16 cellular contexts compared by ENCODE assay signal in genomic region chr10:114320249-114321116, GRCh38.
DNase-seq lines count a peak whose midpoint lies in the region; ATAC-seq, FAIRE-seq and TF ChIP-seq lines count a peak whose summit lies in the region.
"Had no signal": no experiment of that assay in that cellular context is flagged by ENCODE, and none has a peak within 500 bp of the region (broad histone marks: within the 10 kb centered on the region; RNA-seq: fewer than 3 reads in every experiment).

No MANE protein-coding gene starts in this region.

- no peaks in the 10 kb centered on the region for H3K36me3 ChIP-seq in IMR-90 (ENCODE audit: control insufficient read depth, insufficient read depth, low read length)
- H3K36me3 ChIP-seq in H1 (ENCODE audit: control insufficient read depth in 2 of 4, insufficient read depth in 4 of 4, low read length in 3 of 4) = no peaks in the 10 kb centered on the region
- H3K36me3 ChIP-seq: left lung, uterus had no signal

- H3K4me3 Mint-ChIP-seq in activated T-helper 1 cell treated with anti-CD3 and anti-CD28 coated beads, Interleukin-12 subunit alpha, Interleukin-12 subunit beta, Interleukin-2, Interleukin-4 antibody, amounts not matched to agents 30 ng/mL and 10 ng/mL and 1 ng/mL, durations not matched to agents 14 hours and 24 hours and 36 hours = no peak overlapping the region
- H3K4me3 Mint-ChIP-seq in stimulated activated effector memory CD8-positive, alpha-beta T cell treated with anti-CD3 and anti-CD28 coated beads, Interleukin-12 subunit alpha, Interleukin-12 subunit beta, amount 100 ng/mL, for 72 hours = no peak overlapping the region
- H3K4me3 Mint-ChIP-seq: neural crest cell had no signal

- POLR2A ChIA-PET in IMR-90 (lab: Charles Lee; ENCODE audit: unreplicated experiment) = no interaction called here
- POLR2A ChIA-PET in H1 (lab: Charles Lee; ENCODE audit: partially characterized antibody) = no interaction called here

- no peak for TF ChIP-seq CTCF in IMR-90 (conservative IDR thresholded peaks at IDR 0.05; ENCODE audit: low read depth, low read length)
- no peak for TF ChIP-seq CTCF in H1 (IDR thresholded peaks at IDR 0.05; ENCODE audit: control extremely low read depth in 1 of 3, insufficient read depth in 1 of 3, low read depth in 1 of 3, low read length in 3 of 3)
- TF ChIP-seq CTCF in omental fat pad (IDR thresholded peaks at IDR 0.05) = no peak

- in situ Hi-C loops in IMR-90 (cut with MboI; ENCODE audit: low sequenced_read_pairs) = no loop called here

- no peak overlapping the region for H3K27ac Mint-ChIP-seq in activated T-helper 1 cell treated with anti-CD3 and anti-CD28 coated beads, Interleukin-12 subunit alpha, Interleukin-12 subunit beta, Interleukin-2, Interleukin-4 antibody, amounts not matched to agents 30 ng/mL and 10 ng/mL and 1 ng/mL, durations not matched to agents 14 hours and 24 hours and 36 hours
- H3K27ac Mint-ChIP-seq in stimulated activated effector memory CD8-positive, alpha-beta T cell treated with anti-CD3 and anti-CD28 coated beads, Interleukin-12 subunit alpha, Interleukin-12 subunit beta, amount 100 ng/mL, for 72 hours = no peak overlapping the region
- H3K27ac Mint-ChIP-seq: activated naive CD4-positive, alpha-beta T cell treated with anti-CD3 and anti-CD28 coated beads, Interleukin-2, amount 50 U/mL, for 72 hours had no signal

- CTCF ChIA-PET in IMR-90 (lab: Yijun Ruan, JAX) (no interaction called here), H1 (lab: Charles Lee; ENCODE audit: partially characterized antibody) (interaction anchor here (1.2 to 2.3 kb wide), 3 partner anchors 16 to 68 kb away, joined by 3 to 11 read pairs (median 3); no protein-coding TSS in a partner anchor)

- H3K56ac ChIP-seq in IMR-90 (ENCODE audit: extremely low read depth, insufficient read depth, low read length) = no peak overlapping the region
- H3K56ac ChIP-seq in H1 (replicated peaks; ENCODE audit: insufficient read length, low read depth, low read length) = no peak overlapping the region

- H3K9me3 Mint-ChIP-seq in activated T-helper 1 cell treated with anti-CD3 and anti-CD28 coated beads, Interleukin-12 subunit alpha, Interleukin-12 subunit beta, Interleukin-2, Interleukin-4 antibody, amounts not matched to agents 30 ng/mL and 10 ng/mL and 1 ng/mL, durations not matched to agents 14 hours and 24 hours and 36 hours = no peaks in the 10 kb centered on the region
- no peaks in the 10 kb centered on the region for H3K9me3 Mint-ChIP-seq in stimulated activated effector memory CD8-positive, alpha-beta T cell treated with anti-CD3 and anti-CD28 coated beads, Interleukin-12 subunit alpha, Interleukin-12 subunit beta, amount 100 ng/mL, for 72 hours
- H3K9me3 Mint-ChIP-seq: activated naive CD4-positive, alpha-beta T cell treated with anti-CD3 and anti-CD28 coated beads, Interleukin-2, amount 50 U/mL, for 72 hours; neural crest cell had no signal

- ATAC-seq in IMR-90 (ENCODE audit: low read depth) = no peak
- ATAC-seq in omental fat pad (ENCODE audit: low FRiP score) = peak; percentile 48
- no peak for ATAC-seq in stimulated activated effector memory CD8-positive, alpha-beta T cell treated with anti-CD3 and anti-CD28 coated beads, Interleukin-12 subunit alpha, Interleukin-12 subunit beta, amount 100 ng/mL, for 72 hours
- ATAC-seq: activated naive CD4-positive, alpha-beta T cell treated with anti-CD3 and anti-CD28 coated beads, Interleukin-2, amount 50 U/mL, for 72 hours; gastroesophageal sphincter; left lung had no signal

- H3K27ac ChIP-seq in IMR-90 (ENCODE audit: insufficient read depth, low read length) (no peak overlapping the region), H1 (ENCODE audit: low read depth, low read length) (no peak overlapping the region)
- H3K27ac ChIP-seq: left lung, uterus had no signal

- intact Hi-C loops in IMR-90 (cut with micrococcal nuclease) = no loop called here
- intact Hi-C loops in activated T-helper 1 cell treated with anti-CD3 and anti-CD28 coated beads, Interleukin-12 subunit alpha, Interleukin-12 subunit beta, Interleukin-2, Interleukin-4 antibody, amounts not matched to agents 30 ng/mL and 10 ng/mL and 1 ng/mL, durations not matched to agents 14 hours and 24 hours and 36 hours (cut with micrococcal nuclease) = no loop called here

- FAIRE-seq in H1 (lab: Jason Lieb, UNC) = no peak
- FAIRE-seq: GM12892 had no signal

- no peak overlapping the region for H3K4me3 ChIP-seq in IMR-90 (ENCODE audit: insufficient read depth, low read depth, low read length)
- H3K4me3 ChIP-seq in H1 (ENCODE audit: extremely low read depth in 1 of 4, insufficient read depth in 2 of 4, low read depth in 3 of 4, low read length in 4 of 4) = no peak overlapping the region
- H3K4me3 ChIP-seq: gastroesophageal sphincter, left lung, uterus had no signal

- H3K4me1 Mint-ChIP-seq in activated T-helper 1 cell treated with anti-CD3 and anti-CD28 coated beads, Interleukin-12 subunit alpha, Interleukin-12 subunit beta, Interleukin-2, Interleukin-4 antibody, amounts not matched to agents 30 ng/mL and 10 ng/mL and 1 ng/mL, durations not matched to agents 14 hours and 24 hours and 36 hours (ENCODE audit: low read depth) = no peaks in the 10 kb centered on the region
- no peaks in the 10 kb centered on the region for H3K4me1 Mint-ChIP-seq in stimulated activated effector memory CD8-positive, alpha-beta T cell treated with anti-CD3 and anti-CD28 coated beads, Interleukin-12 subunit alpha, Interleukin-12 subunit beta, amount 100 ng/mL, for 72 hours

- H4K20me1 ChIP-seq in IMR-90 (ENCODE audit: insufficient read depth, low read length) = no peaks in the 10 kb centered on the region
- H4K20me1 ChIP-seq in H1 (replicated peaks in 1 of 2; ENCODE audit: control insufficient read depth in 1 of 2, insufficient read depth in 2 of 2, low read length in 2 of 2) = no peaks in the 10 kb centered on the region

- H2BK120ac ChIP-seq in IMR-90 (ENCODE audit: low read depth, low read length) (no peak overlapping the region), H1 (replicated peaks; ENCODE audit: low read depth, low read length) (no peak overlapping the region)

- H2AK9ac ChIP-seq in IMR-90 (replicated peaks; ENCODE audit: low read depth, low read length, poor library complexity) = peak overlapping the region; percentile 57

- H2AFZ ChIP-seq in IMR-90 (replicated peaks; ENCODE audit: low read length, poor library complexity) (no peak overlapping the region), H1 (ENCODE audit: low read length) (no peak overlapping the region)

- H3K4me2 ChIP-seq in IMR-90 (ENCODE audit: low read depth, low read length) = no peak overlapping the region
- H3K4me2 ChIP-seq in H1 (ENCODE audit: insufficient read depth in 1 of 2, low read depth in 2 of 2, low read length in 2 of 2) = no peak overlapping the region

- DNase-seq in COLO668 (lab: John Stamatoyannopoulos, UW; ENCODE audit: unreplicated experiment) (peak; percentile 48), IMR-90 (no peak), H1 (ENCODE audit: low read depth in 1 of 2, low spot score in 2 of 2) (peak in 1 of 2 experiments; percentile 54), omental fat pad (ENCODE audit: low spot score) (no peak)
- DNase-seq in effector CD8-positive, alpha-beta T cell (lab: John Stamatoyannopoulos, UW) = no peak
- no peak for DNase-seq in activated T-helper 1 cell treated with anti-CD3 and anti-CD28 coated beads, Interleukin-12 subunit alpha, Interleukin-12 subunit beta, Interleukin-2, Interleukin-4 antibody, amounts not matched to agents 30 ng/mL and 10 ng/mL and 1 ng/mL, durations not matched to agents 14 hours and 24 hours and 36 hours (ENCODE audit: low spot score)
- DNase-seq in stimulated activated effector memory CD8-positive, alpha-beta T cell treated with anti-CD3 and anti-CD28 coated beads, Interleukin-12 subunit alpha, Interleukin-12 subunit beta, amount 100 ng/mL, for 72 hours (ENCODE audit: low spot score in 2 of 2) = no peak
- no peak for DNase-seq in stimulated activated CD4-positive, alpha-beta T cell treated with anti-CD3 and anti-CD28 coated beads, Interleukin-12 subunit alpha, Interleukin-12 subunit beta, amount 100 ng/mL, for 4 hours
- DNase-seq: dermis blood vessel endothelial cell, left lung, NCI-H510A had no signal

- no peak for TF ChIP-seq EP300 in H1 (IDR thresholded peaks at IDR 0.05; ENCODE audit: borderline replicate concordance in 1 of 2, low read depth in 2 of 2, low read length in 2 of 2)

- peaks cover 6% of the 10 kb centered on the region for H3K27me3 Mint-ChIP-seq in activated T-helper 1 cell treated with anti-CD3 and anti-CD28 coated beads, Interleukin-12 subunit alpha, Interleukin-12 subunit beta, Interleukin-2, Interleukin-4 antibody, amounts not matched to agents 30 ng/mL and 10 ng/mL and 1 ng/mL, durations not matched to agents 14 hours and 24 hours and 36 hours (ENCODE audit: insufficient read depth)

- H3K4me1 ChIP-seq in IMR-90 (ENCODE audit: control insufficient read depth, insufficient read depth, low read length) (peaks cover 5% of the 10 kb centered on the region), H1 (replicated peaks in 1 of 4; ENCODE audit: control insufficient read depth in 3 of 4, insufficient read depth in 4 of 4, low read length in 3 of 4) (peaks cover 0 to 8% (median 5%) of the 10 kb centered on the region in 4 experiments; a peak in 5 of 7 replicates)
- H3K4me1 ChIP-seq: left lung, uterus had no signal

- dilution Hi-C loops in IMR-90 (cut with HindIII; ENCODE audit: low sequenced_read_pairs, unreplicated experiment) = no loop called here

- H4K5ac ChIP-seq in IMR-90 (ENCODE audit: low read depth, low read length) (no peak overlapping the region), H1 (ENCODE audit: insufficient read length, low read depth, low read length) (no peak overlapping the region)

- H2BK5ac ChIP-seq in IMR-90 (ENCODE audit: low read depth, low read length, poor library complexity, severe bottlenecking) = no peak overlapping the region
- H2BK5ac ChIP-seq in H1 (ENCODE audit: low read depth, low read length) = no peak overlapping the region; the same call in 1 of the 2 replicates

- H2BK20ac ChIP-seq in IMR-90 (ENCODE audit: low read depth, low read length) (no peak overlapping the region), H1 (ENCODE audit: low read length) (no peak overlapping the region)

- H3K18ac ChIP-seq in IMR-90 (ENCODE audit: low read depth, low read length) = no peak overlapping the region
- peak overlapping the region; percentile 62; the same call in 1 of the 2 replicates for H3K18ac ChIP-seq in H1 (ENCODE audit: extremely low read depth, low read length)

- H4K8ac ChIP-seq in IMR-90 (ENCODE audit: low read depth in 2 of 2, low read length in 2 of 2) = no peak overlapping the region
- peak overlapping the region; percentile 12; the same call in 1 of the 2 replicates for H4K8ac ChIP-seq in H1 (ENCODE audit: extremely low read depth, insufficient read depth, low read length)

- H3K14ac ChIP-seq in IMR-90 (replicated peaks; ENCODE audit: low read depth, low read length) (no peak overlapping the region), H1 (ENCODE audit: insufficient read length) (no peak overlapping the region)

- TF ChIP-seq POLR2A in IMR-90 (IDR thresholded peaks at IDR 0.05; ENCODE audit: low read depth, low read length) = no peak
- TF ChIP-seq POLR2A in H1 (IDR thresholded peaks at IDR 0.05; ENCODE audit: control extremely low read depth in 1 of 2, low read depth in 2 of 2, low read length in 2 of 2) = no peak

- H3K27me3 ChIP-seq in IMR-90 (ENCODE audit: control insufficient read depth, insufficient read depth, low read length) = peaks cover 20% of the 10 kb centered on the region
- 0 out of 7 replicates have a peak, but pooled peaks cover 0 to 2% (median 0%) of the 10 kb centered on the region in 4 experiments for H3K27me3 ChIP-seq in H1 (replicated peaks in 1 of 4; ENCODE audit: control insufficient read depth in 3 of 4, extremely low read depth in 1 of 4, insufficient read depth in 3 of 4, low read length in 3 of 4)
- H3K27me3 ChIP-seq: gastroesophageal sphincter, left lung, uterus had no signal

- H3K23ac ChIP-seq in IMR-90 (ENCODE audit: low read depth, low read length) (no peak overlapping the region), H1 (ENCODE audit: insufficient read length) (no peak overlapping the region)

- H3K9me1 ChIP-seq in IMR-90 (ENCODE audit: insufficient read depth, low read length) = peaks cover 7% of the 10 kb centered on the region; the same call in 1 of the 2 replicates

- H3K79me1 ChIP-seq in IMR-90 (ENCODE audit: low read depth in 1 of 2, low read length in 2 of 2) = no peaks in the 10 kb centered on the region
- H3K79me1 ChIP-seq in H1 (ENCODE audit: low read depth, low read length) = no peaks in the 10 kb centered on the region

- H2AK5ac ChIP-seq in IMR-90 (ENCODE audit: low read depth, low read length) (no peak overlapping the region), H1 (ENCODE audit: low read depth, low read length) (no peak overlapping the region)

- peak overlapping the region; percentile 18; the same call in 1 of the 2 replicates for H2BK12ac ChIP-seq in H1 (ENCODE audit: low read depth, low read length)

- no TSS peak for BruUV-seq in IMR-90 (replicated peaks; lab: Mats Ljungman, UMichigan)

- H3K9ac ChIP-seq in IMR-90 (ENCODE audit: low read depth, low read length) = no peak overlapping the region
- no peak overlapping the region for H3K9ac ChIP-seq in H1 (replicated peaks in 1 of 4; ENCODE audit: extremely low read depth in 1 of 4, low read depth in 3 of 4, low read length in 3 of 4)

- no peaks in the 10 kb centered on the region for H3K36me3 Mint-ChIP-seq in activated T-helper 1 cell treated with anti-CD3 and anti-CD28 coated beads, Interleukin-12 subunit alpha, Interleukin-12 subunit beta, Interleukin-2, Interleukin-4 antibody, amounts not matched to agents 30 ng/mL and 10 ng/mL and 1 ng/mL, durations not matched to agents 14 hours and 24 hours and 36 hours (ENCODE audit: low read depth)
- no peaks in the 10 kb centered on the region for H3K36me3 Mint-ChIP-seq in stimulated activated effector memory CD8-positive, alpha-beta T cell treated with anti-CD3 and anti-CD28 coated beads, Interleukin-12 subunit alpha, Interleukin-12 subunit beta, amount 100 ng/mL, for 72 hours
- H3K36me3 Mint-ChIP-seq: activated naive CD4-positive, alpha-beta T cell treated with anti-CD3 and anti-CD28 coated beads, Interleukin-2, amount 50 U/mL, for 72 hours had no signal

- TF ChIP-seq RAD21 in IMR-90 (IDR thresholded peaks at IDR 0.05; ENCODE audit: low read length) = no peak
- TF ChIP-seq RAD21 in H1 (IDR thresholded peaks at IDR 0.05 in 1 of 2, conservative IDR thresholded peaks at IDR 0.05 in 1 of 2; ENCODE audit: low read depth in 2 of 2, low read length in 2 of 2) = no peak

- H4K91ac ChIP-seq in IMR-90 (ENCODE audit: insufficient read depth, low read depth, low read length) (no peak overlapping the region), H1 (replicated peaks; ENCODE audit: insufficient read length, low read length) (no peak overlapping the region)

- 80% methylated on average over 13 of the region's 23 CpGs; no CpG with 5 or more reads in 1 of the 2 experiments for WGBS in IMR-90 (ENCODE audit: extremely low coverage in 2 of 2, insufficient read length in 1 of 2), 2 experiments
- WGBS in H1 (ENCODE audit: extremely low coverage in 1 of 2, insufficient coverage in 1 of 2, insufficient read length in 1 of 2, insufficient replicate concordance in 2 of 2, low coverage in 1 of 2, low lambda C conversion rate in 2 of 2, missing lambda C conversion rate in 1 of 2), 2 experiments = 74% methylated on average over 23 of the region's 23 CpGs; no CpG with 5 or more reads in 1 of the 2 experiments

- H3K4ac ChIP-seq in IMR-90 (ENCODE audit: low read depth, low read length) (no peak overlapping the region), H1 (replicated peaks; ENCODE audit: insufficient read length, low read depth, low read length) (no peak overlapping the region)

- H3K79me2 ChIP-seq in H1 (ENCODE audit: control insufficient read depth in 1 of 2, insufficient read depth in 2 of 2, low read length in 2 of 2) = no peaks in the 10 kb centered on the region

- 0 out of 2 replicates have a peak, but pooled peaks cover 2% of the 10 kb centered on the region for H3K23me2 ChIP-seq in H1 (ENCODE audit: low read depth, low read length)

- H2BK15ac ChIP-seq in IMR-90 (ENCODE audit: low read depth, low read length) = no peak overlapping the region
- H2BK15ac ChIP-seq in H1 (ENCODE audit: low read length) = no peak overlapping the region; the same call in 1 of the 2 replicates

- H3K9me3 ChIP-seq in IMR-90 (ENCODE audit: control insufficient read depth, insufficient read depth, low read length) = no peaks in the 10 kb centered on the region
- no peaks in the 10 kb centered on the region for H3K9me3 ChIP-seq in H1 (ENCODE audit: insufficient read depth in 2 of 2, low read depth in 1 of 2, low read length in 1 of 2)
- H3K9me3 ChIP-seq: gastroesophageal sphincter, left lung, uterus had no signal
